8 cellular contexts compared by ENCODE assay signal in the genomic region with DNA sequence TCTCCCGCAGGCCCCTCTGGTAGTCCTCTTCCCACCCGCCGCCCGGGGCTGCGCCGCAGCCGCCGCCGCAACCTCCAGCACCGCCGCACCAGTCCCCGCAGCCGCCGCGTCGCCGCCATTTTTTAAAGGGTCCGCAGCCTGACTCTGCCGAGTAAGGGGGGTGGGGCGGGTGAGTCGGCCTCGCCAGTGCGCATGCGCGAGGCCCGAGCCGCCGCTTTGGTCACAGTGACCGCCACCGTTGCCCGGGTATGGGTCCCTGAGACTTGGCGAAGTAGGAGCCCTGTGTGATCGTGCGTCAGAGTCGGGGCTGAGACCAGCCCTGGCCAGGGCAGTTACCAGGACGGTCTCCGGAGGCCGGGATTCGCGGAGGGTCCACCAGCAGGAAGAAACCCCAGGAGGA.
DNase-seq lines count a peak whose midpoint lies in the region; ATAC-seq, FAIRE-seq and TF ChIP-seq lines count a peak whose summit lies in the region.
"Not testable (repeated sequence)": the region's sequence is repeated elsewhere in the genome, so short reads cannot be mapped to it uniquely, and the experiment has no call there.

No MANE protein-coding gene starts in this region.

- peak overlapping the region; percentile 80 to 97 (median 96) for H3K4me3 Mint-ChIP-seq in T-cell

- POLR2A ChIA-PET in T-cell (lab: Charles Lee); endothelial cell of umbilical vein (lab: Charles Lee): not testable (repeated sequence)

- peak overlapping the region; percentile 90 for H2AFZ ChIP-seq in endothelial cell of umbilical vein (ENCODE audit: low read depth, low read length)

- dilution Hi-C loops in endothelial cell of umbilical vein (cut with MboI; ENCODE audit: extremely low pct_ligation_motif_present, low sequenced_read_pairs), result not testable (repeated sequence)

- peak overlapping the region; percentile 60 for H3K27ac ChIP-seq in endothelial cell of umbilical vein (ENCODE audit: insufficient read depth, low read depth, low read length)
- peak overlapping the region in 1 of 2 donors; percentile 79 for H3K27ac ChIP-seq in lung (ENCODE audit: low read depth in 1 of 2, low read length in 1 of 2)
- peak overlapping the region; percentile 32 to 47 for H3K27ac ChIP-seq in small intestine (ENCODE audit: low read depth in 1 of 2, low read length in 1 of 2)
- peak overlapping the region; percentile 84 to 90 for H3K27ac ChIP-seq in tibial artery

- H4K20me1 ChIP-seq in endothelial cell of umbilical vein (replicated peaks; ENCODE audit: control insufficient read depth, extremely low read depth, insufficient read depth, low read length), result not testable (repeated sequence)

- CTCF ChIA-PET in T-cell (lab: Charles Lee); endothelial cell of umbilical vein (lab: Charles Lee): not testable (repeated sequence)

- H3K36me3 Mint-ChIP-seq in T-cell, result not testable (repeated sequence)

- not testable (repeated sequence) for H3K27me3 Mint-ChIP-seq in T-cell

- H3K4me3 ChIP-seq in endothelial cell of umbilical vein (replicated peaks in 1 of 3; ENCODE audit: insufficient read depth in 1 of 3, low read depth in 1 of 3, low read length in 3 of 3) (peak overlapping the region; percentile 44 to 81 (median 50)), lung (peak overlapping the region; percentile 39), small intestine (ENCODE audit: low read depth in 1 of 2, low read length in 2 of 2) (peak overlapping the region; percentile 49 to 64), tibial artery (peak overlapping the region; percentile 62 to 80)

- intact Hi-C loops in endothelial cell of umbilical vein (cut with micrococcal nuclease); tibial artery (cut with DNase I; ENCODE audit: low total_unique reads): not testable (repeated sequence)

- H3K9ac ChIP-seq in endothelial cell of umbilical vein (replicated peaks; ENCODE audit: extremely low read depth, insufficient read depth, low read length), result not testable (repeated sequence)

- FAIRE-seq in endothelial cell of umbilical vein (lab: Jason Lieb, UNC); small intestine (lab: Jason Lieb, UNC): not testable (repeated sequence)

- not testable (repeated sequence) for TF ChIP-seq CTCF in endothelial cell of umbilical vein (IDR thresholded peaks at IDR 0.05; ENCODE audit: extremely low read depth in 1 of 2, insufficient read depth in 1 of 2, low read depth in 1 of 2, low read length in 2 of 2); lung (IDR thresholded peaks at IDR 0.05; ENCODE audit: control extremely low read depth, extremely low read depth); tibial artery (IDR thresholded peaks at IDR 0.05)

- BruUV-seq in endothelial cell of umbilical vein (replicated peaks; lab: Mats Ljungman, UMichigan), result not testable (repeated sequence)

- peak in 1 of 4 experiments; percentile 17 for ATAC-seq in T-cell (replicated peaks in 1 of 4)
- not testable (repeated sequence) for ATAC-seq in lung (ENCODE audit: insufficient read depth, low FRiP score)

- H3K27ac Mint-ChIP-seq in T-cell, result peak overlapping the region; percentile 84 to 94

- not testable (repeated sequence) for H3K9me3 Mint-ChIP-seq in T-cell

- WGBS in lung, 2 donors, result 0% methylated on average over 21 to 34 of the region's 40 CpGs
- 0 to 1% methylated on average over 25 to 30 of the region's 40 CpGs; no CpG with 5 or more reads in 1 of the 3 donors for WGBS in small intestine, 3 donors

- H3K27me3 ChIP-seq in endothelial cell of umbilical vein (ENCODE audit: control insufficient read depth in 2 of 2, insufficient read depth in 2 of 2, low read length in 2 of 2); lung (ENCODE audit: control insufficient read depth, insufficient read depth); small intestine (ENCODE audit: control insufficient read depth in 2 of 2, insufficient read depth in 2 of 2, low read length in 2 of 2); tibial artery: not testable (repeated sequence)

- TF ChIP-seq POLR2A in endothelial cell of umbilical vein (IDR thresholded peaks at IDR 0.05; ENCODE audit: low read depth, low read length), result not testable (repeated sequence)

- peak overlapping the region; percentile 2 for H3K4me2 ChIP-seq in endothelial cell of umbilical vein (ENCODE audit: insufficient read depth, low read length)

- not testable (repeated sequence) for H3K36me3 ChIP-seq in endothelial cell of umbilical vein (ENCODE audit: control insufficient read depth in 2 of 2, extremely low read depth in 1 of 2, insufficient read depth in 2 of 2, low read length in 2 of 2); lung (ENCODE audit: control insufficient read depth in 2 of 2, insufficient read depth in 2 of 2, low read length in 2 of 2); small intestine (ENCODE audit: control insufficient read depth in 2 of 2, insufficient read depth in 2 of 2, low read length in 2 of 2); tibial artery

- H3K4me1 Mint-ChIP-seq in T-cell, result not testable (repeated sequence)

- DNase-seq in GDM1 (lab: John Stamatoyannopoulos, UW), result peak; percentile 70
- DNase-seq in NCI-H146 (lab: John Stamatoyannopoulos, UW), result peak; percentile 75
- peak; percentile 45 to 80 (median 70) for DNase-seq in T-cell
- peak; percentile 75 for DNase-seq in activated effector memory CD4-positive, alpha-beta T cell treated with Interleukin-2 at 50 U/mL for 16 hours
- DNase-seq in endothelial cell of umbilical vein (ENCODE audit: low read depth, low spot score), result peak; percentile 71
- DNase-seq in lung (ENCODE audit: low spot score), result peak; percentile 86
- DNase-seq in small intestine, result not testable (repeated sequence)
- peak; percentile 79 to 94 for DNase-seq in tibial artery

- H3K9me1 ChIP-seq in endothelial cell of umbilical vein (replicated peaks; ENCODE audit: control insufficient read depth, extremely low read depth, insufficient read depth, low read length), result not testable (repeated sequence)

- not testable (repeated sequence) for H3K79me2 ChIP-seq in endothelial cell of umbilical vein (ENCODE audit: control insufficient read depth, insufficient read depth, low read length)

- not testable (repeated sequence) for H3K4me1 ChIP-seq in endothelial cell of umbilical vein (ENCODE audit: control insufficient read depth, extremely low read depth, insufficient read depth, low read length); lung (ENCODE audit: control insufficient read depth in 2 of 2, insufficient read depth in 2 of 2, low read length in 2 of 2); small intestine (ENCODE audit: control insufficient read depth in 2 of 2, insufficient read depth in 1 of 2, low read depth in 1 of 2, low read length in 1 of 2); tibial artery

- H3K9me3 ChIP-seq in endothelial cell of umbilical vein (replicated peaks; ENCODE audit: control insufficient read depth, insufficient read depth, low read length); lung (ENCODE audit: control insufficient read depth in 2 of 2, insufficient read depth in 1 of 2, low read length in 1 of 2); small intestine (ENCODE audit: control insufficient read depth, low read depth); tibial artery: not testable (repeated sequence)
